ENCODE assay signal across 32 cellular contexts in genomic region chr17:50568659-50569058, GRCh38. TPM values are rescaled to one million over a fixed set of nuclear protein-coding genes. Genes with fewer than 3 reads are reported as not detected.
"Had no signal": no experiment of that assay in that cellular context is flagged by ENCODE, and none has a peak within 500 bp of the region (broad histone marks: within the 10 kb centered on the region; RNA-seq: fewer than 3 reads in every experiment).

No MANE protein-coding gene starts in this region.

- H3K9me3 ChIP-seq: esophagus squamous epithelium, gastrocnemius medialis, heart right ventricle, left ventricle myocardium inferior, lower lobe of right lung, mucosa of descending colon had no signal

- H3K4me3 ChIP-seq: coronary artery, dorsolateral prefrontal cortex, esophagus squamous epithelium, gastrocnemius medialis, heart right ventricle, left ventricle myocardium inferior, lower lobe of right lung, mucosa of descending colon had no signal

- H3K36me3 ChIP-seq: esophagus squamous epithelium, gastrocnemius medialis, heart right ventricle, left ventricle myocardium inferior, lower lobe of right lung had no signal

- H3K4me1 ChIP-seq: lower lobe of right lung had no signal

- H3K4me3 Mint-ChIP-seq: immature natural killer cell, mesothelial cell of epicardium had no signal

- H3K27ac Mint-ChIP-seq: immature natural killer cell, mesothelial cell of epicardium had no signal

- ATAC-seq: esophagus mucosa, heart right ventricle, left colon, left lobe of liver, lower lobe of right lung, mucosa of descending colon had no signal

- H3K4me1 Mint-ChIP-seq: immature natural killer cell had no signal

- FAIRE-seq: colon, kidney had no signal

- DNase-seq: dermis blood vessel endothelial cell; dorsolateral prefrontal cortex; effector CD4-positive, alpha-beta T cell; effector memory CD4-positive, alpha-beta T cell; erythroblast; esophagus squamous epithelium; foreskin fibroblast; foreskin melanocyte; gastrocnemius medialis; glutamatergic neuron; head of caudate nucleus; heart right ventricle; hypothalamus; immature natural killer cell; islet precursor cell; kidney; kidney glomerular epithelial cell; left colon; left ventricle myocardium inferior; lower lobe of right lung; mesenchymal stem cell; mucosa of descending colon had no signal

- H3K27ac ChIP-seq: coronary artery, epithelial cell of prostate, esophagus squamous epithelium, gastrocnemius medialis, heart right ventricle, left ventricle myocardium inferior, lower lobe of right lung had no signal

- H3K9me3 Mint-ChIP-seq: immature natural killer cell, mesothelial cell of epicardium had no signal

RNA-seq across cellular contexts. Expression of gene CACNA1G, which starts 8.1 kb away (rescaled TPM):
- total RNA-seq: dermis blood vessel endothelial cell, glomerular endothelial cell, lung microvascular endothelial cell had no signal
- polyA plus RNA-seq: immature natural killer cell had no signal

RNA-seq across cellular contexts. Expression of gene EPN3, which starts 36.1 kb away (rescaled TPM):
- total RNA-seq: gastrocnemius medialis, lung microvascular endothelial cell, mesenteric fat pad, myocyte had no signal
- polyA plus RNA-seq: immature natural killer cell had no signal
